29 cellular contexts compared by ENCODE assay signal in genomic region chr4:121662225-121662624, GRCh38.
"Had no signal": no experiment of that assay in that cellular context is flagged by ENCODE, and none has a peak within 500 bp of the region (broad histone marks: within the 10 kb centered on the region; RNA-seq: fewer than 3 reads in every experiment).

No MANE protein-coding gene starts in this region.

- H3K9me3 ChIP-seq: colonic mucosa, esophagus muscularis mucosa, esophagus squamous epithelium, gastrocnemius medialis, gastroesophageal sphincter, heart left ventricle, heart right ventricle had no signal

- ATAC-seq: effector memory CD8-positive, alpha-beta T cell; esophagus mucosa; foreskin keratinocyte; gastrocnemius medialis; gastroesophageal sphincter; heart left ventricle; heart right ventricle had no signal

- DNase-seq: colonic mucosa; cortex of kidney; dermis blood vessel endothelial cell; dorsolateral prefrontal cortex; effector CD4-positive, alpha-beta T cell; effector CD8-positive, alpha-beta T cell; effector memory CD4-positive, alpha-beta T cell; effector memory CD8-positive, alpha-beta T cell; endodermal cell; erythroblast; esophagus squamous epithelium; foreskin fibroblast; foreskin keratinocyte; foreskin melanocyte; gastrocnemius medialis; glutamatergic neuron; head of caudate nucleus; heart left ventricle; heart right ventricle had no signal

- H3K4me3 Mint-ChIP-seq: dendritic cell treated with granulocyte-macrophage colony-stimulating factor and Interleukin-4, amounts not matched to agents 40 ng/mL and 50 ng/mL, for 4 days; effector memory CD8-positive, alpha-beta T cell; endodermal cell had no signal

- H3K9me3 Mint-ChIP-seq: dendritic cell treated with granulocyte-macrophage colony-stimulating factor and Interleukin-4, amounts not matched to agents 40 ng/mL and 50 ng/mL, for 4 days; effector memory CD8-positive, alpha-beta T cell; endodermal cell had no signal

- H3K27me3 ChIP-seq: colonic mucosa, dorsolateral prefrontal cortex, esophagus muscularis mucosa, esophagus squamous epithelium, foreskin keratinocyte, gastrocnemius medialis, gastroesophageal sphincter, heart left ventricle, heart right ventricle had no signal

- H3K4me3 ChIP-seq: colonic mucosa, coronary artery, dorsolateral prefrontal cortex, esophagus muscularis mucosa, esophagus squamous epithelium, gastrocnemius medialis, gastroesophageal sphincter, heart left ventricle, heart right ventricle had no signal

- FAIRE-seq: colon, endometrium, endothelial cell of umbilical vein, frontal cortex had no signal

- H3K27me3 Mint-ChIP-seq: dendritic cell treated with granulocyte-macrophage colony-stimulating factor and Interleukin-4, amounts not matched to agents 40 ng/mL and 50 ng/mL, for 4 days; effector memory CD8-positive, alpha-beta T cell had no signal

- H3K4me1 ChIP-seq: colonic mucosa, esophagus muscularis mucosa, foreskin keratinocyte, gastrocnemius medialis, gastroesophageal sphincter, heart left ventricle had no signal

- H3K36me3 ChIP-seq: colonic mucosa had no signal

- H3K27ac ChIP-seq: colonic mucosa, coronary artery, dorsolateral prefrontal cortex, epithelial cell of prostate, esophagus muscularis mucosa, esophagus squamous epithelium, foreskin keratinocyte, gastrocnemius medialis, gastroesophageal sphincter, heart left ventricle, heart right ventricle had no signal

- H3K27ac Mint-ChIP-seq: dendritic cell treated with granulocyte-macrophage colony-stimulating factor and Interleukin-4, amounts not matched to agents 40 ng/mL and 50 ng/mL, for 4 days; effector memory CD8-positive, alpha-beta T cell; endodermal cell had no signal
